10 cellular contexts compared by ENCODE assay signal in genomic region chr3:50502225-50502583, GRCh38. TPM values are rescaled to one million over a fixed set of nuclear protein-coding genes. Genes with fewer than 3 reads are reported as not detected.
A peak's percentile ranks its signal among the peaks of the same experiment; 100 is the strongest.
DNase-seq lines count a peak whose midpoint lies in the region; TF ChIP-seq lines count a peak whose summit lies in the region.
"Had no signal": no experiment of that assay in that cellular context is flagged by ENCODE, and none has a peak within 500 bp of the region (broad histone marks: within the 10 kb centered on the region; RNA-seq: fewer than 3 reads in every experiment).

No MANE protein-coding gene starts in this region.

- TF ChIP-seq EP300 in neural cell (conservative IDR thresholded peaks at IDR 0.05; ENCODE audit: poor library complexity, severe bottlenecking) = no peak

- H3K36me3 ChIP-seq in HUES48 (ENCODE audit: control insufficient read depth, insufficient read depth, low read length) (no peaks in the 10 kb centered on the region), ectodermal cell (ENCODE audit: control insufficient read depth, insufficient read depth, low read length) (no peaks in the 10 kb centered on the region), neural cell (ENCODE audit: insufficient read depth, low read length) (no peaks in the 10 kb centered on the region)
- H3K36me3 ChIP-seq: sigmoid colon had no signal

- no peak for TF ChIP-seq CTCF in neural cell (IDR thresholded peaks at IDR 0.05; ENCODE audit: poor library complexity, severe bottlenecking)

- H3K27ac ChIP-seq in HUES48 (ENCODE audit: low read depth, low read length) = no peak overlapping the region
- H3K27ac ChIP-seq in ectodermal cell (ENCODE audit: insufficient read depth, low read depth, low read length, poor library complexity, severe bottlenecking) = no peak overlapping the region
- no peak overlapping the region for H3K27ac ChIP-seq in neural cell (ENCODE audit: low read length)
- H3K27ac ChIP-seq: 22Rv1 had no signal

- H4K20me1 ChIP-seq in neural cell (ENCODE audit: insufficient read depth) = peaks cover 1% of the 10 kb centered on the region

- no peak for TF ChIP-seq RAD21 in neural cell (conservative IDR thresholded peaks at IDR 0.05)

- H3K4me1 ChIP-seq in HUES48 (ENCODE audit: control insufficient read depth, insufficient read depth, low read length) (peaks cover 17% of the 10 kb centered on the region; the same call in 1 of the 2 replicates), ectodermal cell (ENCODE audit: control insufficient read depth, insufficient read depth, low read length) (peaks cover 22% of the 10 kb centered on the region)

- 0 out of 2 replicates have a peak overlapping the region, but pooled peaks have one; percentile 32 for H3K9ac ChIP-seq in HUES48 (ENCODE audit: low read depth, low read length)
- peak overlapping the region; percentile 70 for H3K9ac ChIP-seq in neural cell (ENCODE audit: low read length)

- no peak overlapping the region for H2AFZ ChIP-seq in neural cell (ENCODE audit: low read depth, low read length)

- peak overlapping the region; percentile 89 for H3K4me2 ChIP-seq in neural cell (ENCODE audit: low read length)

- 48 to 50% methylated on average over 7 of the region's 7 CpGs for WGBS in ectodermal cell, 2 experiments

- H3K27me3 ChIP-seq in HUES48 (ENCODE audit: control insufficient read depth, insufficient read depth, low read length) (peaks cover 41% of the 10 kb centered on the region), ectodermal cell (ENCODE audit: control insufficient read depth, insufficient read depth, low read length, poor library complexity, severe bottlenecking) (peaks cover 33% of the 10 kb centered on the region), neural cell (ENCODE audit: insufficient read depth, low read depth, low read length) (no peaks in the 10 kb centered on the region)

- no peaks in the 10 kb centered on the region for H3K9me3 ChIP-seq in HUES48 (ENCODE audit: control insufficient read depth, insufficient read depth, low read length)
- H3K9me3 ChIP-seq in ectodermal cell (ENCODE audit: control insufficient read depth, low read length) = no peaks in the 10 kb centered on the region
- no peaks in the 10 kb centered on the region for H3K9me3 ChIP-seq in neural cell (ENCODE audit: low read length)
- H3K9me3 ChIP-seq: sigmoid colon had no signal

- no peaks in the 10 kb centered on the region for H3K9me2 ChIP-seq in neural cell (ENCODE audit: insufficient read depth, low read length)

- DNase-seq in DMS 273 (lab: John Stamatoyannopoulos, UW; ENCODE audit: unreplicated experiment) = peak; percentile 45
- no peak for DNase-seq in DMS 273 treated with DMSO at 0.1 percent for 48 hours (lab: John Stamatoyannopoulos, UW)
- DNase-seq in NCI-H2171 (lab: John Stamatoyannopoulos, UW) = no peak
- no peak for DNase-seq in GDM1 (lab: John Stamatoyannopoulos, UW)
- no peak for DNase-seq in activated CD4-positive, alpha-beta T cell treated with anti-CD3 and anti-CD28 coated beads for 1 hour
- DNase-seq: sigmoid colon had no signal

- H3K4me3 ChIP-seq in HUES48 (ENCODE audit: low read depth, low read length) (peak overlapping the region; percentile 73), ectodermal cell (ENCODE audit: insufficient read depth, low read depth, low read length) (peak overlapping the region; percentile 53), neural cell (ENCODE audit: low read length) (peak overlapping the region; percentile 84)

- H3F3A ChIP-seq in neural cell (ENCODE audit: insufficient read depth, low read length, poor library complexity, severe bottlenecking) = no peaks in the 10 kb centered on the region

- peaks cover 2% of the 10 kb centered on the region for H3K79me2 ChIP-seq in neural cell (replicated peaks; ENCODE audit: insufficient read depth, low read length)

TF ChIP-seq in neural cell, 6 proteins besides CTCF, POLR2A, EP300 and RAD21:
- no peak for TF ChIP-seq POLR2AphosphoS5 (IDR thresholded peaks at IDR 0.05)
- TF ChIP-seq MXI1 (conservative IDR thresholded peaks at IDR 0.05; ENCODE audit: poor library complexity, severe bottlenecking) = no peak
- no peak for TF ChIP-seq REST (IDR thresholded peaks at IDR 0.05; ENCODE audit: borderline replicate concordance)
- TF ChIP-seq EZH2 (IDR thresholded peaks at IDR 0.05; ENCODE audit: borderline replicate concordance, insufficient read depth, low read length, poor library complexity, severe bottlenecking) = no peak
- no peak for TF ChIP-seq SMC3 (conservative IDR thresholded peaks at IDR 0.05; ENCODE audit: poor library complexity)
- TF ChIP-seq TAF1 (IDR thresholded peaks at IDR 0.05; ENCODE audit: low read depth) = no peak
TF ChIP-seq in neural cell: peak in this region for 0.

RNA-seq across cellular contexts. Expression of gene CACNA2D2, which starts 1.2 kb away (rescaled TPM):
- polyA plus RNA-seq in ectodermal cell (2013, experiment 1 of 4) = 19.5 TPM
- polyA plus RNA-seq in ectodermal cell (2013, experiment 2 of 4) = 18.9 TPM
- 16.8 TPM for polyA plus RNA-seq in ectodermal cell (2013, experiment 3 of 4)
- 19.1 TPM for polyA plus RNA-seq in ectodermal cell (2013, experiment 4 of 4)
- 7.8 and 11.4 TPM in 2 replicates for polyA plus RNA-seq in neural cell
- polyA minus RNA-seq in neural cell = 17.5 and 21.0 TPM in 2 replicates
